9 cellular contexts compared by ENCODE assay signal in the genomic region with DNA sequence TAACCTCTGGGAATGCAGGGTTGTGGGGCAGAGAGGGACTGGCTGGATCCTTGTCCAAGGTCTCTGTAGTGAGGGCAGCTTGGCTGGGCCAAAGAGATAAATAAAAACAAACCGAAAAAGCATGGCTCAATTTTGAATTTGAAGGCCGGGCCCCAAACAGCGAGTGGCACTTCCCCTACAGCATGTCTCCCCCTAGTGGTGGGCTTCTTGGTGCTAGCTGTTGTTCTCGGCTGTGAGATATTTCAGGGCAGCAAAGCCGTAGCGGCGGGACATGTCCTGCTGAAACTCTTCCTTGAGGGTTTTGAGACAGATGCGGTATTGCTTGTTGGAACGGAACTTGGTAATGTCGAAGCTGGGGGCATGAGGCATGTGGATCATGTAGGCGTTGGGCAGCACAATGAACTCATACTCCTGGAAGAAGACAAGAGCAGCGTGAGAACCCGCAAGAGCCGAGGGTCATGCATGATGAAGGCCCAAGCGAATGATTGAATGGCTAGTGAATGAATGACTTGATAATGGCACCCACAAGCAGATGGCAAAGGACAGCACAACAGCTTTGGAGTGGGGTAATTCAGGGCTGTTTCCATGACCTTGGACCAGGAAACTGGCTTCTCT.
DNase-seq lines count a peak whose midpoint lies in the region; ATAC-seq, FAIRE-seq and TF ChIP-seq lines count a peak whose summit lies in the region.
"Had no signal": no experiment of that assay in that cellular context is flagged by ENCODE, and none has a peak within 500 bp of the region (broad histone marks: within the 10 kb centered on the region; RNA-seq: fewer than 3 reads in every experiment).

No MANE protein-coding gene starts in this region.

- H2BK5ac ChIP-seq in H9 (ENCODE audit: insufficient read length, low read length), result no peak overlapping the region

- H3K18ac ChIP-seq in H9 (ENCODE audit: insufficient read length, low read depth, low read length), result no peak overlapping the region

- no peaks in the 10 kb centered on the region for H3K9me3 ChIP-seq in DND-41 (ENCODE audit: insufficient read depth, low read length, severe bottlenecking)
- H3K9me3 ChIP-seq in H9 (ENCODE audit: control insufficient read depth, low read depth, low read length), result no peaks in the 10 kb centered on the region
- no peaks in the 10 kb centered on the region for H3K9me3 ChIP-seq in pancreas

- H3K4me2 ChIP-seq in DND-41 (ENCODE audit: insufficient read depth, low read length) (no peak overlapping the region), H9 (ENCODE audit: insufficient read depth, insufficient read length, low read length) (no peak overlapping the region)

- H2BK15ac ChIP-seq in H9 (ENCODE audit: low read depth, low read length), result no peak overlapping the region

- no peaks in the 10 kb centered on the region for H3K79me1 ChIP-seq in H9 (ENCODE audit: insufficient read depth, low read depth, low read length, poor library complexity, severe bottlenecking)

- no peak overlapping the region for H3K56ac ChIP-seq in H9 (ENCODE audit: insufficient read length, low read depth, low read length)

- no peak overlapping the region for H2BK12ac ChIP-seq in H9 (ENCODE audit: insufficient read length, low read depth, low read length)

- H3K36me3 Mint-ChIP-seq in H9 (ENCODE audit: insufficient read depth in 1 of 3, low read depth in 3 of 3) (peaks cover 5 to 16% (median 5%) of the 10 kb centered on the region in 3 experiments; a peak in 5 of 7 replicates), nephron (ENCODE audit: low read depth) (peaks cover 43% of the 10 kb centered on the region)
- H3K36me3 Mint-ChIP-seq: naive thymus-derived CD4-positive, alpha-beta T cell had no signal

- H3K9ac ChIP-seq in DND-41 (ENCODE audit: low read depth, low read length) (no peak overlapping the region), H9 (ENCODE audit: extremely low read depth, insufficient read length, low read length) (no peak overlapping the region)

- H3T11ph ChIP-seq in H9 (ENCODE audit: low read length), result no peak overlapping the region

- no peak overlapping the region for H3K4me3 ChIP-seq in DND-41 (ENCODE audit: low read depth in 1 of 2, low read length in 2 of 2)
- no peak overlapping the region for H3K4me3 ChIP-seq in pancreas

- H3K4me3 Mint-ChIP-seq in H9 (no peak overlapping the region), nephron (no peak overlapping the region)
- H3K4me3 Mint-ChIP-seq: naive thymus-derived CD4-positive, alpha-beta T cell had no signal

- H3K4me1 Mint-ChIP-seq in H9, result peaks cover 0 to 3% of the 10 kb centered on the region in 2 experiments; a peak in 3 of 4 replicates
- peaks cover 15% of the 10 kb centered on the region for H3K4me1 Mint-ChIP-seq in nephron
- H3K4me1 Mint-ChIP-seq: naive thymus-derived CD4-positive, alpha-beta T cell had no signal

- no peak overlapping the region for H2BK20ac ChIP-seq in H9 (ENCODE audit: low read depth, low read length, poor library complexity, severe bottlenecking)

- H3K9me3 Mint-ChIP-seq in H9, result no peaks in the 10 kb centered on the region
- H3K9me3 Mint-ChIP-seq in nephron, result no peaks in the 10 kb centered on the region

- no peak overlapping the region for H2AK5ac ChIP-seq in H9 (ENCODE audit: insufficient read length, low read length)

- H3K27ac Mint-ChIP-seq in H9 (no peak overlapping the region), nephron (no peak overlapping the region)
- H3K27ac Mint-ChIP-seq: naive thymus-derived CD4-positive, alpha-beta T cell had no signal

- H3K4ac ChIP-seq in H9 (ENCODE audit: low read depth, low read length), result no peak overlapping the region

- WGBS in H9 (ENCODE audit: extremely low coverage, insufficient read length, low lambda C conversion rate), result no CpG with 5 or more reads among the region's 15 CpGs
- 96% methylated on average over 15 of the region's 15 CpGs for WGBS in pancreas, 2 donors

- H3K14ac ChIP-seq in H9 (ENCODE audit: insufficient read depth, low read length), result no peak overlapping the region

- TF ChIP-seq CTCF in DND-41 (IDR thresholded peaks at IDR 0.05; ENCODE audit: borderline replicate concordance, extremely low read depth, low read length, poor library complexity, severe bottlenecking), result peak; percentile 66
- TF ChIP-seq CTCF in H9 (conservative IDR thresholded peaks at IDR 0.05), result peak; percentile 86
- TF ChIP-seq CTCF in nephron (IDR thresholded peaks at IDR 0.05; ENCODE audit: unreplicated experiment in 3 of 3), result peak in 2 of 3 experiments; percentile 16 to 20
- TF ChIP-seq CTCF in pancreas (IDR thresholded peaks at IDR 0.05), result no peak

- H4K20me1 ChIP-seq in DND-41 (ENCODE audit: insufficient read depth, low read length) (no peaks in the 10 kb centered on the region), H9 (ENCODE audit: control insufficient read depth, insufficient read depth, insufficient read length) (no peaks in the 10 kb centered on the region)

- H3K23ac ChIP-seq in H9 (ENCODE audit: insufficient read length, low read depth, low read length), result no peak overlapping the region

- DNase-seq in DND-41, result peak; percentile 30
- peak; percentile 71 for DNase-seq in H9
- peak; percentile 5 to 28 for DNase-seq in activated CD4-positive, alpha-beta T cell treated with anti-CD3 and anti-CD28 coated beads, Interleukin-2, amount 50 U/mL, for 48 hours
- no peak for DNase-seq in NCI-H187 treated with DMSO at 0.1 percent for 48 hours (lab: John Stamatoyannopoulos, UW)
- no peak for DNase-seq in pancreas
- DNase-seq in activated gamma-delta T cell treated with Interleukin-2 at 50 U/mL for 16 hours, result no peak

- H3K27me3 Mint-ChIP-seq in H9 (ENCODE audit: low read depth) (peaks cover 3% of the 10 kb centered on the region; the same call in 1 of the 2 replicates), nephron (ENCODE audit: low read depth) (no peaks in the 10 kb centered on the region)
- H3K27me3 Mint-ChIP-seq: naive thymus-derived CD4-positive, alpha-beta T cell had no signal

- no peaks in the 10 kb centered on the region for H3K23me2 ChIP-seq in H9 (ENCODE audit: insufficient read length, low read depth, low read length, poor library complexity, severe bottlenecking)

- H3K79me2 ChIP-seq in DND-41 (ENCODE audit: insufficient read depth, low read length), result no peaks in the 10 kb centered on the region
- no peaks in the 10 kb centered on the region for H3K79me2 ChIP-seq in H9 (ENCODE audit: insufficient read depth, low read length)

- no peak for FAIRE-seq in pancreas (lab: Jason Lieb, UNC)

- H4K91ac ChIP-seq in H9 (ENCODE audit: insufficient read length, low read depth, low read length), result no peak overlapping the region

- H3K4me1 ChIP-seq in DND-41 (ENCODE audit: insufficient read depth, low read length) (no peaks in the 10 kb centered on the region), H9 (ENCODE audit: insufficient read depth, low read length) (no peaks in the 10 kb centered on the region), pancreas (peaks cover 0 to 16% (median 11%) of the 10 kb centered on the region in 3 donors)

- no peaks in the 10 kb centered on the region for H3K36me3 ChIP-seq in DND-41 (ENCODE audit: insufficient read depth, low read length)
- no peaks in the 10 kb centered on the region for H3K36me3 ChIP-seq in pancreas

- H2AFZ ChIP-seq in DND-41 (ENCODE audit: low read depth, low read length), result no peak overlapping the region
- H2AFZ ChIP-seq in H9 (ENCODE audit: low read length), result no peak overlapping the region

- no peaks in the 10 kb centered on the region for H3K27me3 ChIP-seq in DND-41 (ENCODE audit: insufficient read depth, low read length, poor library complexity)
- H3K27me3 ChIP-seq in H9 (ENCODE audit: insufficient read depth, low read length), result no peaks in the 10 kb centered on the region
- H3K27me3 ChIP-seq in pancreas, result no peaks in the 10 kb centered on the region

- no peak for ATAC-seq in DND-41 (ENCODE audit: insufficient read depth, low read depth)
- ATAC-seq in HG02938 (IDR thresholded peaks at IDR 0.05; ENCODE audit: unreplicated experiment), result no peak
- no peak for ATAC-seq in pancreas
- ATAC-seq: naive thymus-derived CD4-positive, alpha-beta T cell had no signal

- H2BK120ac ChIP-seq in H9 (ENCODE audit: low read depth, low read length, poor library complexity, severe bottlenecking), result no peak overlapping the region

- H4K8ac ChIP-seq in H9 (replicated peaks; ENCODE audit: insufficient read length, low read depth, low read length), result no peak overlapping the region

- H3K27ac ChIP-seq in DND-41 (ENCODE audit: low read length) (no peak overlapping the region), H9 (ENCODE audit: insufficient read length, low read depth, low read length) (no peak overlapping the region), pancreas (no peak overlapping the region)

- no peak overlapping the region for H4K5ac ChIP-seq in H9 (ENCODE audit: insufficient read length, low read depth, low read length)

- intact Hi-C loops in pancreas (cut with DNase I), result no loop called here

Comparison
In these comparisons a context has a peak if more than half of its experiments do, and no peak if none do; other contexts are left out.
1. DNase-seq: peak in DND-41 (single experiment), H9 (single experiment) and activated CD4-positive, alpha-beta T cell treated with anti-CD3 and anti-CD28 coated beads, Interleukin-2, amount 50 U/mL, for 48 hours (2 of 2); none in NCI-H187 treated with DMSO at 0.1 percent for 48 hours (single experiment), pancreas (0 of 6) and activated gamma-delta T cell treated with Interleukin-2 at 50 U/mL for 16 hours (single experiment).
2. CTCF ChIP-seq: peak in DND-41 (single experiment), H9 (single experiment) and nephron (2 of 3); none in pancreas (0 of 4).